Comparison of ENCODE assay signal across 23 cellular contexts in genomic region chrX:14926471-14926870, GRCh38.
"Had no signal": no experiment of that assay in that cellular context is flagged by ENCODE, and none has a peak within 500 bp of the region (broad histone marks: within the 10 kb centered on the region; RNA-seq: fewer than 3 reads in every experiment).

No MANE protein-coding gene starts in this region.

- H3K36me3 Mint-ChIP-seq: activated naive CD4-positive, alpha-beta T cell treated with anti-CD3 and anti-CD28 coated beads, Interleukin-2, amount 10 ng/mL, durations not matched to agents 7 days and 5 days; activated naive CD8-positive, alpha-beta T cell treated with anti-CD3 and anti-CD28 coated beads for 36 hours had no signal

- ATAC-seq: activated T-helper 17 cell treated with anti-CD3 and anti-CD28 coated beads, Interleukin-2, amount 50 U/mL, for 72 hours; PC-3 had no signal

- H3K4me1 ChIP-seq: breast epithelium had no signal

- H3K4me1 Mint-ChIP-seq: activated CD4-positive, alpha-beta T cell treated with anti-CD3 and anti-CD28 coated beads, Interleukin-2, amount 10 ng/mL, durations not matched to agents 7 days and 5 days; activated naive CD4-positive, alpha-beta T cell treated with anti-CD3 and anti-CD28 coated beads, Interleukin-2, amount 10 ng/mL, durations not matched to agents 7 days and 5 days; activated T-helper 17 cell treated with anti-CD3 and anti-CD28 coated beads, Interleukin-2, amount 50 U/mL, for 72 hours had no signal

- H3K4me3 ChIP-seq: breast epithelium had no signal

- FAIRE-seq: RCC 7860 had no signal

- DNase-seq: activated CD4-positive, alpha-beta memory T cell treated with anti-CD3 and anti-CD28 coated beads for 36 hours; activated CD4-positive, alpha-beta T cell treated with anti-CD3 and anti-CD28 coated beads, Interleukin-2, amount 10 ng/mL, durations not matched to agents 7 days and 5 days; activated CD4-positive, CD25-positive, alpha-beta regulatory T cell; activated gamma-delta T cell; activated naive CD4-positive, alpha-beta T cell treated with anti-CD3 and anti-CD28 coated beads, Interleukin-2, amount 10 ng/mL, durations not matched to agents 7 days and 5 days; activated naive CD8-positive, alpha-beta T cell treated with anti-CD3 and anti-CD28 coated beads for 36 hours; activated T-cell treated with anti-CD3 and anti-CD28 coated beads for 4 hours; activated T-cell treated with anti-CD3 and anti-CD28 coated beads, Interleukin-2, amount 50 U/mL, for 48 hours; caudate nucleus; MM.1S; NCI-H1105; NCI-H146; NCI-H187 treated with DMSO at 0.1 percent for 48 hours; NCI-H2081 treated with DMSO at 0.1 percent for 48 hours; NCI-H446; NCI-H524; PC-3; SIG-M5; T-helper 1 cell had no signal

- H3K36me3 ChIP-seq: breast epithelium had no signal

- H3K27ac Mint-ChIP-seq: activated CD4-positive, alpha-beta memory T cell treated with anti-CD3 and anti-CD28 coated beads for 36 hours; activated CD4-positive, alpha-beta T cell treated with anti-CD3 and anti-CD28 coated beads, Interleukin-2, amount 10 ng/mL, durations not matched to agents 7 days and 5 days; activated naive CD4-positive, alpha-beta T cell treated with anti-CD3 and anti-CD28 coated beads, Interleukin-2, amount 10 ng/mL, durations not matched to agents 7 days and 5 days; activated naive CD8-positive, alpha-beta T cell treated with anti-CD3 and anti-CD28 coated beads for 36 hours; activated T-helper 17 cell treated with anti-CD3 and anti-CD28 coated beads, Interleukin-2, amount 50 U/mL, for 72 hours had no signal

- H3K27me3 Mint-ChIP-seq: activated CD4-positive, alpha-beta memory T cell treated with anti-CD3 and anti-CD28 coated beads for 36 hours; activated CD4-positive, alpha-beta T cell treated with anti-CD3 and anti-CD28 coated beads, Interleukin-2, amount 10 ng/mL, durations not matched to agents 7 days and 5 days; activated T-helper 17 cell treated with anti-CD3 and anti-CD28 coated beads, Interleukin-2, amount 50 U/mL, for 72 hours had no signal

- H3K9me3 Mint-ChIP-seq: activated CD4-positive, alpha-beta memory T cell treated with anti-CD3 and anti-CD28 coated beads for 36 hours; activated CD4-positive, alpha-beta T cell treated with anti-CD3 and anti-CD28 coated beads, Interleukin-2, amount 10 ng/mL, durations not matched to agents 7 days and 5 days; activated naive CD4-positive, alpha-beta T cell treated with anti-CD3 and anti-CD28 coated beads, Interleukin-2, amount 10 ng/mL, durations not matched to agents 7 days and 5 days; activated naive CD8-positive, alpha-beta T cell treated with anti-CD3 and anti-CD28 coated beads for 36 hours; activated T-helper 17 cell treated with anti-CD3 and anti-CD28 coated beads, Interleukin-2, amount 50 U/mL, for 72 hours had no signal

- H3K4me3 Mint-ChIP-seq: activated CD4-positive, alpha-beta memory T cell treated with anti-CD3 and anti-CD28 coated beads for 36 hours; activated CD4-positive, alpha-beta T cell treated with anti-CD3 and anti-CD28 coated beads, Interleukin-2, amount 10 ng/mL, durations not matched to agents 7 days and 5 days; activated naive CD4-positive, alpha-beta T cell treated with anti-CD3 and anti-CD28 coated beads, Interleukin-2, amount 10 ng/mL, durations not matched to agents 7 days and 5 days; activated naive CD8-positive, alpha-beta T cell treated with anti-CD3 and anti-CD28 coated beads for 36 hours; activated T-helper 17 cell treated with anti-CD3 and anti-CD28 coated beads, Interleukin-2, amount 50 U/mL, for 72 hours had no signal

- H3K27ac ChIP-seq: breast epithelium, VCaP had no signal

- H3K9me3 ChIP-seq: breast epithelium had no signal
